2 cellular contexts compared by ENCODE assay signal in the genomic region with DNA sequence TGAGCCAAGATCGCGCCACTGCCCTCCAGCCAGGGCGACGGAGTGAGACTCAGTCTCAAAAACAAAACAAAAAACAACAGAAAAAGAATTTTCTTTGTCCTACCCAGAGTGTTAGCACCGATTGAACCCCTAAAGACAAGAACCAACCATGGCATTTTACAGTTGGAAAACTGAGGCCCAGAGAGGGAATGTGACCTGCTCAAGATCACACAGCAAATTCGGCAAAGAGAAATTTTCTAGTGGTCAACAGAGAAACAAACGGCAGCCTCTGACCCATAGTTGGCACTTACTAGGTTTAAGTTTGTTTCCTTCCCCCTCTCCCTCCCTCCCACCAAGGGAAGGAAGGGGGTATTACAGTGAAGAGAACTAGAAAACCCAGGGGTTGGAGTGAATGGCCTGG.
TF ChIP-seq lines count a peak whose summit lies in the region.

No MANE protein-coding gene starts in this region.

TF ChIP-seq in HepG2, 621 proteins besides CTCF, POLR2A, EP300 and RAD21:
- TF ChIP-seq, protein P1, sequence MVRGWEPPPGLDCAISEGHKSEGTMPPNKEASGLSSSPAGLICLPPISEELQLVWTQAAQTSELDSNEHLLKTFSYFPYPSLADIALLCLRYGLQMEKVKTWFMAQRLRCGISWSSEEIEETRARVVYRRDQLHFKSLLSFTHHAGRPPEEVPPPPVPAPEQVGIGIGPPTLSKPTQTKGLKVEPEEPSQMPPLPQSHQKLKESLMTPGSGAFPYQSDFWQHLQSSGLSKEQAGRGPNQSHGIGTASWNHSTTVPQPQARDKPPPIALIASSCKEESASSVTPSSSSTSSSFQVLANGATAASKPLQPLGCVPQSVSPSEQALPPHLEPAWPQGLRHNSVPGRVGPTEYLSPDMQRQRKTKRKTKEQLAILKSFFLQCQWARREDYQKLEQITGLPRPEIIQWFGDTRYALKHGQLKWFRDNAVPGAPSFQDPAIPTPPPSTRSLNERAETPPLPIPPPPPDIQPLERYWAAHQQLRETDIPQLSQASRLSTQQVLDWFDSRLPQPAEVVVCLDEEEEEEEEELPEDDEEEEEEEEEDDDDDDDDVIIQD (CRISPR knock-in tag; IDR thresholded peaks at IDR 0.05; ENCODE audit: low read depth): no peak
- TF ChIP-seq SIN3A (IDR thresholded peaks at IDR 0.05; ENCODE audit: borderline replicate concordance, low read depth, low read length) (no peak), ZNF768 (CRISPR knock-in tag; IDR thresholded peaks at IDR 0.05) (peak; percentile 49; the same call in 1 of the 2 replicates)

TF ChIP-seq in K562, 482 proteins besides CTCF, POLR2A, EP300 and RAD21:
- TF ChIP-seq, protein P2, sequence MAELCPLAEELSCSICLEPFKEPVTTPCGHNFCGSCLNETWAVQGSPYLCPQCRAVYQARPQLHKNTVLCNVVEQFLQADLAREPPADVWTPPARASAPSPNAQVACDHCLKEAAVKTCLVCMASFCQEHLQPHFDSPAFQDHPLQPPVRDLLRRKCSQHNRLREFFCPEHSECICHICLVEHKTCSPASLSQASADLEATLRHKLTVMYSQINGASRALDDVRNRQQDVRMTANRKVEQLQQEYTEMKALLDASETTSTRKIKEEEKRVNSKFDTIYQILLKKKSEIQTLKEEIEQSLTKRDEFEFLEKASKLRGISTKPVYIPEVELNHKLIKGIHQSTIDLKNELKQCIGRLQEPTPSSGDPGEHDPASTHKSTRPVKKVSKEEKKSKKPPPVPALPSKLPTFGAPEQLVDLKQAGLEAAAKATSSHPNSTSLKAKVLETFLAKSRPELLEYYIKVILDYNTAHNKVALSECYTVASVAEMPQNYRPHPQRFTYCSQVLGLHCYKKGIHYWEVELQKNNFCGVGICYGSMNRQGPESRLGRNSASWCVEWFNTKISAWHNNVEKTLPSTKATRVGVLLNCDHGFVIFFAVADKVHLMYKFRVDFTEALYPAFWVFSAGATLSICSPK (IDR thresholded peaks at IDR 0.05; ENCODE audit: borderline replicate concordance): no peak
- TF ChIP-seq MTA2 (IDR thresholded peaks at IDR 0.05; ENCODE audit: low read depth) (no peak), SAFB (IDR thresholded peaks at IDR 0.05; ENCODE audit: borderline replicate concordance, low read depth, low read length) (no peak), MCM5 (IDR thresholded peaks at IDR 0.05; ENCODE audit: low read depth) (no peak), RBM25 (IDR thresholded peaks at IDR 0.05; ENCODE audit: low read depth, low read length, severe bottlenecking) (peak; percentile 80), TEAD1 (CRISPR knock-in tag; IDR thresholded peaks at IDR 0.05) (no peak), TEAD2 (tag; IDR thresholded peaks at IDR 0.05) (no peak), FOXK2 (conservative IDR thresholded peaks at IDR 0.05 in 1 of 2, IDR thresholded peaks at IDR 0.05 in 1 of 2; ENCODE audit: low read depth in 2 of 2) (no peak), RHOXF2B (CRISPR knock-in tag; conservative IDR thresholded peaks at IDR 0.05) (no peak), CHAMP1 (IDR thresholded peaks at IDR 0.05) (no peak), MEF2A (IDR thresholded peaks at IDR 0.05; ENCODE audit: control insufficient read depth, low read depth, low read length) (no peak), LCOR (CRISPR knock-in tag; IDR thresholded peaks at IDR 0.05) (no peak), E2F8 (IDR thresholded peaks at IDR 0.05; ENCODE audit: low read depth, partially characterized antibody) (no peak), BRD9 (IDR thresholded peaks at IDR 0.05; ENCODE audit: low read depth, partially characterized antibody) (no peak), ZFPM2 (CRISPR knock-in tag; IDR thresholded peaks at IDR 0.05) (no peak), ZFP36 (IDR thresholded peaks at IDR 0.05; ENCODE audit: low read depth, low read length, partially characterized antibody) (peak; percentile 69), ELF1 (tag; IDR thresholded peaks at IDR 0.05) (no peak), BCOR (IDR thresholded peaks at IDR 0.05) (peak; percentile 23; the same call in 1 of the 2 replicates), BHLHE40 (IDR thresholded peaks at IDR 0.05; ENCODE audit: low read length) (no peak), HDAC8 (tag; IDR thresholded peaks at IDR 0.05) (no peak), FOXP1 (CRISPR knock-in tag; IDR thresholded peaks at IDR 0.05) (no peak), ZBTB7A (IDR thresholded peaks at IDR 0.05; ENCODE audit: borderline replicate concordance, control insufficient read depth, low read depth, low read length) (no peak), MTA3 (IDR thresholded peaks at IDR 0.05; ENCODE audit: borderline replicate concordance) (no peak), CREM (IDR thresholded peaks at IDR 0.05; ENCODE audit: low read depth) (no peak)
TF ChIP-seq in K562: peak in this region for 3.
